In genomic region chr1:218570456-218570855, GRCh38 we compare ENCODE assay signal across 25 cellular contexts.
"Had no signal": no experiment of that assay in that cellular context is flagged by ENCODE, and none has a peak within 500 bp of the region (broad histone marks: within the 10 kb centered on the region; RNA-seq: fewer than 3 reads in every experiment).

No MANE protein-coding gene starts in this region.

- H3K36me3 Mint-ChIP-seq: memory B cell; naive thymus-derived CD4-positive, alpha-beta T cell had no signal

- H3K4me1 ChIP-seq: colonic mucosa, esophagus squamous epithelium, gastrocnemius medialis, heart right ventricle, left lung, lower lobe of right lung had no signal

- DNase-seq: colonic mucosa; cortex of kidney; effector CD8-positive, alpha-beta T cell; effector memory CD8-positive, alpha-beta T cell; endodermal cell; erythroblast; esophagus squamous epithelium; foreskin fibroblast; foreskin melanocyte; gastrocnemius medialis; glutamatergic neuron; head of caudate nucleus; heart right ventricle; hippocampal formation; left cardiac atrium; left lung; left ventricle myocardium superior; lower lobe of right lung; mesendoderm; midbrain; naive thymus-derived CD4-positive, alpha-beta T cell had no signal

- H3K27ac Mint-ChIP-seq: dendritic cell treated with granulocyte-macrophage colony-stimulating factor and Interleukin-4, amounts not matched to agents 40 ng/mL and 50 ng/mL, for 4 days; effector memory CD8-positive, alpha-beta T cell; endodermal cell; memory B cell; naive thymus-derived CD4-positive, alpha-beta T cell had no signal

- H3K27me3 ChIP-seq: colonic mucosa, esophagus squamous epithelium, gastrocnemius medialis, heart right ventricle, left lung had no signal

- H3K27me3 Mint-ChIP-seq: dendritic cell treated with granulocyte-macrophage colony-stimulating factor and Interleukin-4, amounts not matched to agents 40 ng/mL and 50 ng/mL, for 4 days; effector memory CD8-positive, alpha-beta T cell; naive thymus-derived CD4-positive, alpha-beta T cell had no signal

- H3K4me3 ChIP-seq: colonic mucosa, esophagus squamous epithelium, gastrocnemius medialis, heart right ventricle, left lung, lower lobe of right lung had no signal

- H3K4me1 Mint-ChIP-seq: endodermal cell; naive thymus-derived CD4-positive, alpha-beta T cell had no signal

- H3K27ac ChIP-seq: colonic mucosa, epithelial cell of prostate, esophagus squamous epithelium, gastrocnemius medialis, heart right ventricle, left lung, lower lobe of right lung had no signal

- H3K36me3 ChIP-seq: colonic mucosa, esophagus squamous epithelium, gastrocnemius medialis, heart right ventricle, left lung, lower lobe of right lung had no signal

- ATAC-seq: effector memory CD8-positive, alpha-beta T cell; esophagus mucosa; gastrocnemius medialis; heart right ventricle; left cardiac atrium; left lung; left ventricle myocardium superior; lower lobe of right lung; naive thymus-derived CD4-positive, alpha-beta T cell had no signal

- H3K4me3 Mint-ChIP-seq: dendritic cell treated with granulocyte-macrophage colony-stimulating factor and Interleukin-4, amounts not matched to agents 40 ng/mL and 50 ng/mL, for 4 days; effector memory CD8-positive, alpha-beta T cell; endodermal cell; memory B cell; naive thymus-derived CD4-positive, alpha-beta T cell had no signal

- H3K9me3 ChIP-seq: colonic mucosa, esophagus squamous epithelium, gastrocnemius medialis, heart right ventricle, left lung, lower lobe of right lung had no signal

- H3K9me3 Mint-ChIP-seq: dendritic cell treated with granulocyte-macrophage colony-stimulating factor and Interleukin-4, amounts not matched to agents 40 ng/mL and 50 ng/mL, for 4 days; endodermal cell had no signal
